In genomic region chr2:231057590-231057989, GRCh38 we compare ENCODE assay signal across 9 cellular contexts. TPM values are rescaled to one million over a fixed set of nuclear protein-coding genes. Genes with fewer than 3 reads are reported as not detected.
DNase-seq lines count a peak whose midpoint lies in the region; TF ChIP-seq lines count a peak whose summit lies in the region.
"Had no signal": no experiment of that assay in that cellular context is flagged by ENCODE, and none has a peak within 500 bp of the region (broad histone marks: within the 10 kb centered on the region; RNA-seq: fewer than 3 reads in every experiment).

No MANE protein-coding gene starts in this region.

- intact Hi-C loops in prostate gland (cut with DNase I), result no loop called here

- H3K9me3 ChIP-seq in Peyer's patch (no peaks in the 10 kb centered on the region), esophagus (ENCODE audit: control insufficient read depth in 2 of 2, insufficient read depth in 1 of 2, low read depth in 1 of 2, low read length in 1 of 2) (no peaks in the 10 kb centered on the region), prostate gland (no peaks in the 10 kb centered on the region)

- no peak for TF ChIP-seq POLR2A in Peyer's patch (IDR thresholded peaks at IDR 0.05)
- no peak for TF ChIP-seq POLR2A in prostate gland (IDR thresholded peaks at IDR 0.05)

- H3K27me3 ChIP-seq in GM06990 (replicated peaks; ENCODE audit: control insufficient read depth, insufficient read depth, low read length) (no peaks in the 10 kb centered on the region), Peyer's patch (no peaks in the 10 kb centered on the region), esophagus (ENCODE audit: control insufficient read depth in 1 of 2, insufficient read depth in 2 of 2, low read length in 2 of 2) (no peaks in the 10 kb centered on the region), prostate gland (replicated peaks; ENCODE audit: insufficient read depth) (no peaks in the 10 kb centered on the region)

- 4 to 5% methylated on average over 10 of the region's 10 CpGs for WGBS in esophagus, 2 donors
- 3% methylated on average over 10 of the region's 10 CpGs for WGBS in prostate gland

- H3K36me3 ChIP-seq in GM06990 (ENCODE audit: control insufficient read depth, insufficient read depth, low read length), result no peaks in the 10 kb centered on the region
- peaks cover 0 to 12% (median 0%) of the 10 kb centered on the region in 3 donors for H3K36me3 ChIP-seq in Peyer's patch
- H3K36me3 ChIP-seq in esophagus (ENCODE audit: control insufficient read depth in 2 of 2, insufficient read depth in 2 of 2, low read length in 1 of 2), result no peaks in the 10 kb centered on the region
- H3K36me3 ChIP-seq in prostate gland, result no peaks in the 10 kb centered on the region

- TF ChIP-seq CTCF in GM06990 (IDR thresholded peaks at IDR 0.05; ENCODE audit: insufficient read depth, low read length, poor library complexity, severe bottlenecking) (no peak), Peyer's patch (IDR thresholded peaks at IDR 0.05) (no peak), prostate gland (IDR thresholded peaks at IDR 0.05) (no peak)

- H3K4me1 ChIP-seq in Peyer's patch (peaks cover 0 to 33% (median 1%) of the 10 kb centered on the region in 4 donors), esophagus (ENCODE audit: control insufficient read depth in 2 of 2, insufficient read depth in 2 of 2, low read length in 1 of 2) (no peaks in the 10 kb centered on the region), prostate gland (replicated peaks) (no peaks in the 10 kb centered on the region)

- no peak for DNase-seq in GM06990 (ENCODE audit: extremely low read depth, insufficient read length)
- DNase-seq in Peyer's patch, result no peak
- no peak for DNase-seq in prostate gland (ENCODE audit: low spot score)
- DNase-seq in NCI-H2171 treated with DMSO at 0.1 percent for 48 hours (lab: John Stamatoyannopoulos, UW), result no peak
- DNase-seq in iPS-NIHi11 (ENCODE audit: low spot score), result no peak
- no peak for DNase-seq in SW 1271 (lab: John Stamatoyannopoulos, UW)
- DNase-seq in AML-193 (lab: John Stamatoyannopoulos, UW), result no peak
- DNase-seq: MV-4-11 had no signal

- H3K27ac ChIP-seq in Peyer's patch (peak overlapping the region in 3 of 4 donors; percentile 88 to 95 (median 94)), esophagus (ENCODE audit: low read depth in 2 of 2, low read length in 1 of 2) (no peak overlapping the region), prostate gland (peak overlapping the region in 1 of 2 donors; percentile 87)

- peak overlapping the region; percentile 97 for H3K4me3 ChIP-seq in GM06990 (replicated peaks; ENCODE audit: low read depth, low read length)
- H3K4me3 ChIP-seq in Peyer's patch, result peak overlapping the region; percentile 66 to 99 (median 95)
- peak overlapping the region; percentile 85 to 96 for H3K4me3 ChIP-seq in esophagus (ENCODE audit: low read depth in 1 of 2, low read length in 2 of 2)
- peak overlapping the region; percentile 68 to 69 for H3K4me3 ChIP-seq in prostate gland

RNA-seq across cellular contexts. Expression of gene PSMD1, which starts 0.9 kb away (rescaled TPM):
- total RNA-seq in Peyer's patch, result 100 to 1,000 TPM in 3 of 4 donors, 10 to 100 TPM in 1; 89.1 to 116 (median 111) TPM
- 10 to 100 TPM; 18.0 to 38.6 TPM for polyA plus RNA-seq in esophagus
- total RNA-seq in prostate gland, result 10 to 100 TPM; 47.1 to 73.1 TPM

RNA-seq across cellular contexts. Expression of gene C2orf72, which starts 20.3 kb away (rescaled TPM):
- total RNA-seq in Peyer's patch (10 to 100 TPM in 3 of 4 donors, 1 to 10 TPM in 1; 9.9 to 46.2 (median 31.8) TPM), prostate gland (10 to 100 TPM in 1 of 2 donors, 1 to 10 TPM in 1; 7.2 to 13.0 TPM)
- polyA plus RNA-seq in esophagus, result under 1 TPM; 0.28 to 0.47 TPM

Comparison
In these comparisons a context has a peak if more than half of its experiments do, and no peak if none do; other contexts are left out.
1. H3K27ac ChIP-seq: peak in Peyer's patch (3 of 4); none in esophagus (0 of 2).
2. Peak in every context shown above with its lines, with median percentiles within 50 percentile points of each other: H3K4me3 ChIP-seq.